11 cellular contexts compared by ENCODE assay signal in the genomic region with DNA sequence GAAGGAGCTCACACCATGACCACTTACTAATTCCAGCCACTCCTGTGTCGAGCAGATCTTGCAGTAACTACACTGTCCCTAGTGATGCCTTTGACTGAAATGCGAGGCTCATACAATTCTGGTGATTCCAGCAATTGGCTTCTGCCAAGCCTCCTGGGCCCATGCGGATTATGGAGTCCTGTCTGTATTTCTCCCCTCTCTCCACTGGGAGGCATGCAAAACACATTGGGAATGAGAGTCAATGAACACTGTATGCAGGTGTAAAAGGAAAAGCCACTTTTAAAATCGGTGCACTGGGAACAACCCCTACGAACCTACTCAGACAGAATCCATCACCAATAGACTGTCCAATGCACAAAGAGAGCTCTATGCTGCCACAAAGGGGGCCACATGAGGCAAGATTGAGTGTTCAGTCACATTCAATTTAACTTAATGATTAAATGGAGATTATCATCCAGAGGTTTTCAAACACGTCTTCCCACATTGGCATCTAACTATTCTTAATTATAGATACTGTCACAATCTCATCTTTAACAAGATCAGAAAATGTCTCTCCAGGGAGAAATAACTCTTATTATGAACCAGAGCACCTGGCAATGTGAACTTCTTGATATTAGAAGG.
DNase-seq lines count a peak whose midpoint lies in the region; ATAC-seq, FAIRE-seq and TF ChIP-seq lines count a peak whose summit lies in the region.
"Had no signal": no experiment of that assay in that cellular context is flagged by ENCODE, and none has a peak within 500 bp of the region (broad histone marks: within the 10 kb centered on the region; RNA-seq: fewer than 3 reads in every experiment).

No MANE protein-coding gene starts in this region.

- no peaks in the 10 kb centered on the region for H3K4me1 Mint-ChIP-seq in MCF 10A (ENCODE audit: insufficient read depth, unreplicated experiment)

- H3K4me3 Mint-ChIP-seq in MCF 10A (ENCODE audit: unreplicated experiment), result no peak overlapping the region

- WGBS in mammary epithelial cell (ENCODE audit: low coverage, missing lambda C conversion rate), result 0% methylated on average over 5 of the region's 6 CpGs

- H3K79me2 ChIP-seq in mammary epithelial cell (ENCODE audit: insufficient read depth, low read length), result no peaks in the 10 kb centered on the region

- H4K20me1 ChIP-seq in mammary epithelial cell (ENCODE audit: insufficient read depth, low read length), result no peaks in the 10 kb centered on the region

- H3K4me2 ChIP-seq in mammary epithelial cell (ENCODE audit: insufficient read depth, low read depth, low read length), result no peak overlapping the region

- H3K27me3 ChIP-seq in mammary epithelial cell (ENCODE audit: insufficient read depth, low read length), result no peaks in the 10 kb centered on the region
- H3K27me3 ChIP-seq in foreskin keratinocyte, result no peaks in the 10 kb centered on the region
- H3K27me3 ChIP-seq: ovary had no signal

- POLR2A ChIA-PET in MCF 10A (lab: Yijun Ruan, JAX), result no interaction called here

- H3K9me3 Mint-ChIP-seq in MCF 10A (ENCODE audit: unreplicated experiment), result peaks cover 8% of the 10 kb centered on the region

- no peak overlapping the region for H3K4me3 ChIP-seq in mammary epithelial cell (replicated peaks in 1 of 3; ENCODE audit: insufficient read depth in 1 of 3, low read depth in 2 of 3, low read length in 3 of 3)
- H3K4me3 ChIP-seq: ovary had no signal

- H3K27ac Mint-ChIP-seq in MCF 10A (ENCODE audit: low read depth, unreplicated experiment), result no peak overlapping the region

- no peak for ATAC-seq in foreskin keratinocyte

- H3K4me1 ChIP-seq in mammary epithelial cell (ENCODE audit: insufficient read depth, low read length) (no peaks in the 10 kb centered on the region), foreskin keratinocyte (no peaks in the 10 kb centered on the region)

- H3K36me3 ChIP-seq in mammary epithelial cell (ENCODE audit: insufficient read depth, low read length), result no peaks in the 10 kb centered on the region
- H3K36me3 ChIP-seq: ovary had no signal

- peaks cover 15% of the 10 kb centered on the region for H3K9me3 ChIP-seq in mammary epithelial cell (replicated peaks; ENCODE audit: insufficient read depth, low read length)
- H3K9me3 ChIP-seq: ovary had no signal

- no peak for FAIRE-seq in urothelium cell line (lab: Jason Lieb, UNC)

- CTCF ChIA-PET in MCF 10A (lab: Yijun Ruan, JAX), result interaction anchor here (0.6 to 2.0 kb wide), 8 partner anchors 9 to 1311 kb away, joined by 3 to 5 read pairs (median 3); no protein-coding TSS in a partner anchor
- CTCF ChIA-PET in mammary epithelial cell (lab: Charles Lee; ENCODE audit: low non-redundant PET), result no interaction called here

- in situ Hi-C loops in mammary epithelial cell (cut with MboI; ENCODE audit: low sequenced_read_pairs in 2 of 2), result no loop called here

- intact Hi-C loops in MCF 10A (cut with micrococcal nuclease) (loop anchor here (1.0 to 2.0 kb wide), 2 partner anchors 1101 to 1188 kb away; no protein-coding TSS in a partner anchor), mammary epithelial cell (cut with micrococcal nuclease) (loop anchor here (1.0 to 5.0 kb wide), 2 partner anchors 626 to 1189 kb away; a partner anchor contains a TSS)

- no peak overlapping the region for H2AFZ ChIP-seq in mammary epithelial cell (ENCODE audit: low read depth, low read length)

- TF ChIP-seq POLR2A in erythroblast (IDR thresholded peaks at IDR 0.05; ENCODE audit: low read length), result no peak

- no peak overlapping the region for H3K9ac ChIP-seq in mammary epithelial cell (ENCODE audit: insufficient read depth, low read length)

- DNase-seq in MCF 10A (ENCODE audit: unreplicated experiment) (peak; percentile 21), mammary epithelial cell (no peak), OCI-M1 (lab: John Stamatoyannopoulos, UW) (peak; percentile 2), iPS-NIHi11 (ENCODE audit: low spot score) (peak; percentile 70), urothelium cell line (ENCODE audit: low spot score) (peak; percentile 18), erythroblast (lab: John Stamatoyannopoulos, UW) (no peak), NCI-H2227 treated with DMSO at 0.1 percent for 48 hours (lab: John Stamatoyannopoulos, UW) (no peak), foreskin keratinocyte (no peak)
- DNase-seq: activated gamma-delta T cell; effector CD8-positive, alpha-beta T cell; ovary had no signal

- H3K27me3 Mint-ChIP-seq in MCF 10A (ENCODE audit: insufficient read depth, unreplicated experiment), result no peaks in the 10 kb centered on the region

- H3K27ac ChIP-seq in mammary epithelial cell (ENCODE audit: insufficient read depth, low read depth, low read length) (no peak overlapping the region), foreskin keratinocyte (no peak overlapping the region)
- H3K27ac ChIP-seq: ovary had no signal

- dilution Hi-C loops in mammary epithelial cell (cut with HindIII; ENCODE audit: low sequenced_read_pairs), result no loop called here

- peak; percentile 38 for TF ChIP-seq CTCF in MCF 10A (IDR thresholded peaks at IDR 0.05; ENCODE audit: unreplicated experiment)
- peak in 1 of 2 donors; percentile 20 for TF ChIP-seq CTCF in mammary epithelial cell (conservative IDR thresholded peaks at IDR 0.05 in 1 of 2, IDR thresholded peaks at IDR 0.05 in 1 of 2; ENCODE audit: extremely low read depth in 1 of 2, insufficient read depth in 1 of 2, low read depth in 1 of 2, low read length in 2 of 2)
- no peak for TF ChIP-seq CTCF in foreskin keratinocyte (conservative IDR thresholded peaks at IDR 0.05)

- no peaks in the 10 kb centered on the region for H3K36me3 Mint-ChIP-seq in MCF 10A (ENCODE audit: insufficient read depth, unreplicated experiment)

- BruUV-seq in MCF 10A (replicated peaks; lab: Mats Ljungman, UMichigan) (no TSS peak), mammary epithelial cell (replicated peaks; lab: Mats Ljungman, UMichigan) (no TSS peak)

Comparison
In these comparisons a context has a peak if more than half of its experiments do, and no peak if none do; other contexts are left out.
1. DNase-seq: peak in MCF 10A (single experiment), OCI-M1 (single experiment), iPS-NIHi11 (single experiment) and urothelium cell line (single experiment); none in mammary epithelial cell (single experiment), erythroblast (0 of 2), NCI-H2227 treated with DMSO at 0.1 percent for 48 hours (single experiment) and foreskin keratinocyte (0 of 2).